Comparison of ENCODE assay signal across 1 cellular context in genomic region chr2:85584857-85585780, GRCh38.
TF ChIP-seq lines count a peak whose summit lies in the region.

No MANE protein-coding gene starts in this region.

TF ChIP-seq in K562, 482 proteins besides CTCF, POLR2A, EP300 and RAD21 (continued from another document and continues in another):
- TF ChIP-seq TFAP4 (CRISPR knock-in tag; IDR thresholded peaks at IDR 0.05; ENCODE audit: borderline replicate concordance) (peak; percentile 67; the same call in 1 of the 2 replicates), ARID1B (IDR thresholded peaks at IDR 0.05) (peak; percentile 95), ZSCAN32 (CRISPR knock-in tag; IDR thresholded peaks at IDR 0.05) (no peak), SNRNP70 (optimal IDR thresholded peaks at IDR 0.05; ENCODE audit: low read depth, low read length) (no peak), NFATC3 (IDR thresholded peaks at IDR 0.05) (no peak), ZNF75A (CRISPR knock-in tag; IDR thresholded peaks at IDR 0.05) (no peak), SMARCA4 (IDR thresholded peaks at IDR 0.05) (peak; percentile 95), HNRNPUL1 (IDR thresholded peaks at IDR 0.05; ENCODE audit: low read length) (no peak), LCOR (CRISPR knock-in tag; IDR thresholded peaks at IDR 0.05) (0 out of 2 replicates have a peak, but pooled peaks have one; percentile 19), SMARCE1 (IDR thresholded peaks at IDR 0.05) (peak; percentile 95), JUN (IDR thresholded peaks at IDR 0.05; ENCODE audit: borderline replicate concordance, low read depth, low read length) (peak; percentile 88; the same call in 1 of the 2 replicates), JUN (CRISPR knock-in tag; IDR thresholded peaks at IDR 0.05; ENCODE audit: borderline replicate concordance) (no peak), ZNF133 (CRISPR knock-in tag; IDR thresholded peaks at IDR 0.05) (no peak), FOXK2 (conservative IDR thresholded peaks at IDR 0.05 in 1 of 2, IDR thresholded peaks at IDR 0.05 in 1 of 2; ENCODE audit: low read depth in 2 of 2) (peak; percentile 29 to 61; a peak in 1 of 4 replicates), CEBPZ (IDR thresholded peaks at IDR 0.05; ENCODE audit: borderline replicate concordance, low read depth, low read length) (no peak), HNRNPL (IDR thresholded peaks at IDR 0.05; ENCODE audit: low read depth, low read length) (no peak), POLR3A (IDR thresholded peaks at IDR 0.05; ENCODE audit: borderline replicate concordance, extremely low read depth, insufficient read depth, insufficient read length) (no peak), FOXM1 (IDR thresholded peaks at IDR 0.05; ENCODE audit: low read depth) (no peak), FOXM1 (CRISPR knock-in tag; IDR thresholded peaks at IDR 0.05; ENCODE audit: low read depth) (no peak), SP1 (CRISPR knock-in tag; IDR thresholded peaks at IDR 0.05) (0 out of 2 replicates have a peak, but pooled peaks have one; percentile 47), SUPT5H (IDR thresholded peaks at IDR 0.05) (peak; percentile 20; the same call in 1 of the 2 replicates), FUS (optimal IDR thresholded peaks at IDR 0.05; ENCODE audit: low read depth, low read length) (no peak), NR4A1 (CRISPR knock-in tag; IDR thresholded peaks at IDR 0.05) (no peak), NR4A1 (tag; IDR thresholded peaks at IDR 0.05) (peak; percentile 43; the same call in 1 of the 2 replicates), ARNT (IDR thresholded peaks at IDR 0.05) (peak in 1 of 2 experiments; percentile 21; a peak in 2 of 4 replicates), OTX1 (CRISPR knock-in tag; IDR thresholded peaks at IDR 0.05) (0 out of 2 replicates have a peak, but pooled peaks have one; percentile 30), DDX20 (tag; IDR thresholded peaks at IDR 0.05; ENCODE audit: low read depth) (peak; percentile 54; the same call in 1 of the 2 replicates), AFF1 (IDR thresholded peaks at IDR 0.05; ENCODE audit: low read depth in 1 of 2, partially characterized antibody in 2 of 2) (peak in 1 of 2 experiments; percentile 36), ETS2 (tag; IDR thresholded peaks at IDR 0.05; ENCODE audit: borderline replicate concordance, poor library complexity, severe bottlenecking) (no peak), KLF13 (tag; IDR thresholded peaks at IDR 0.05; ENCODE audit: borderline replicate concordance, low read depth) (peak; percentile 8; the same call in 1 of the 2 replicates), PML (IDR thresholded peaks at IDR 0.05; ENCODE audit: low read length) (peak; percentile 28; the same call in 1 of the 2 replicates), U2AF2 (optimal IDR thresholded peaks at IDR 0.05; ENCODE audit: low read depth, low read length) (no peak), PYGO2 (tag; IDR thresholded peaks at IDR 0.05) (no peak; the same call in none of the 2 replicates), ATF1 (CRISPR knock-in tag; IDR thresholded peaks at IDR 0.05) (no peak), ATF1 (tag; IDR thresholded peaks at IDR 0.05) (no peak), CTBP1 (IDR thresholded peaks at IDR 0.05; ENCODE audit: borderline replicate concordance) (peak; percentile 98), BRD9 (IDR thresholded peaks at IDR 0.05; ENCODE audit: low read depth, partially characterized antibody) (no peak), POLR2H (tag; IDR thresholded peaks at IDR 0.05; ENCODE audit: low read depth) (no peak), GTF2F1 (IDR thresholded peaks at IDR 0.05; ENCODE audit: low read depth, low read length) (no peak), HINFP (tag; conservative IDR thresholded peaks at IDR 0.05; ENCODE audit: low read depth) (0 out of 2 replicates have a peak, but pooled peaks have one; percentile 30), L3MBTL2 (IDR thresholded peaks at IDR 0.05) (no peak; the same call in 1 of the 2 replicates), NR3C1 (CRISPR knock-in tag; IDR thresholded peaks at IDR 0.05) (no peak), HDAC3 (IDR thresholded peaks at IDR 0.05; ENCODE audit: borderline replicate concordance, partially characterized antibody) (peak; percentile 77), PKNOX1 (IDR thresholded peaks at IDR 0.05) (peak; percentile 90), TEAD4 (IDR thresholded peaks at IDR 0.05; ENCODE audit: low read length) (peak; percentile 87), TEAD4 (CRISPR knock-in tag; IDR thresholded peaks at IDR 0.05; ENCODE audit: borderline replicate concordance) (0 out of 2 replicates have a peak, but pooled peaks have one; percentile 45), TAF15 (IDR thresholded peaks at IDR 0.05; ENCODE audit: low read depth, low read length) (no peak), XRCC3 (IDR thresholded peaks at IDR 0.05) (no peak), ATF7 (IDR thresholded peaks at IDR 0.05) (peak; percentile 48), HES1 (IDR thresholded peaks at IDR 0.05; ENCODE audit: low read depth) (no peak), POLR2B (IDR thresholded peaks at IDR 0.05; ENCODE audit: low read depth, partially characterized antibody) (no peak), ZNF592 (IDR thresholded peaks at IDR 0.05) (peak; percentile 90), POU5F1 (IDR thresholded peaks at IDR 0.05; ENCODE audit: borderline replicate concordance, low read depth, low read length, partially characterized antibody) (no peak), ARID3A (IDR thresholded peaks at IDR 0.05; ENCODE audit: borderline replicate concordance, low read depth, low read length) (no peak)
